In the genomic region with DNA sequence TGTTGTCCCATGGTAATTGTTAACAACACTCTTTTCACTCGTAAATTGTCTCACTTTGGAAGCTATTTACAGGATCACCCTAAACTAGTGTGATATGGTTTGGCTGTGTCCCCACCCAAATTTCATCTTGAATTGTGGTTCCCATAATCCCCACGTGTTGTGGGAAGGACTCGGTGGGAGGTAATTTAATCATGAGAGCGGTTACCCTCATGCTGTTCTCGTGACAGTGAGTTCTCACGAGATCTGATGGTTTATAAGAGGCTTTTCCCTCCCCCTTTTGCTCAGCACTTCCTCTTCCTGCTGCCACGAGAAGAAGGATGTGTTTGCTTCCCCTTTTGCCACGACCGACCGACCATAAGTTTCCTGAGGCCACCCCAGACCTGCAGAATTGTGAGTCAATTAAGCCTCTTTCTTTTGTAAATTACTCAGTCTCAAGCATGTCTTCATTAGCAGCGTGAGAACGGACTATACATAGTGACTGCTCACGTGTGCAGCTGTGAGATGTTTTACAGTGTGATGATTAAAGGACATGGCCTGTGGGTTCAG, we compare ENCODE assay signal across 1 cellular context.
TF ChIP-seq lines count a peak whose summit lies in the region.

No MANE protein-coding gene starts in this region.

TF ChIP-seq in K562, 482 proteins besides CTCF, POLR2A, EP300 and RAD21 (continued from another document and continues in another):
- TF ChIP-seq, protein P1, sequence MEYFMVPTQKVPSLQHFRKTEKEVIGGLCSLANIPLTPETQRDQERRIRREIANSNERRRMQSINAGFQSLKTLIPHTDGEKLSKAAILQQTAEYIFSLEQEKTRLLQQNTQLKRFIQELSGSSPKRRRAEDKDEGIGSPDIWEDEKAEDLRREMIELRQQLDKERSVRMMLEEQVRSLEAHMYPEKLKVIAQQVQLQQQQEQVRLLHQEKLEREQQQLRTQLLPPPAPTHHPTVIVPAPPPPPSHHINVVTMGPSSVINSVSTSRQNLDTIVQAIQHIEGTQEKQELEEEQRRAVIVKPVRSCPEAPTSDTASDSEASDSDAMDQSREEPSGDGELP (CRISPR knock-in tag; IDR thresholded peaks at IDR 0.05; ENCODE audit: borderline replicate concordance): peak; percentile 36; the same call in 1 of the 2 replicates
- no peak for TF ChIP-seq ZC3H8 (IDR thresholded peaks at IDR 0.05)
- TF ChIP-seq SMAD3 (CRISPR knock-in tag; conservative IDR thresholded peaks at IDR 0.05): no peak
- TF ChIP-seq, protein P2, sequence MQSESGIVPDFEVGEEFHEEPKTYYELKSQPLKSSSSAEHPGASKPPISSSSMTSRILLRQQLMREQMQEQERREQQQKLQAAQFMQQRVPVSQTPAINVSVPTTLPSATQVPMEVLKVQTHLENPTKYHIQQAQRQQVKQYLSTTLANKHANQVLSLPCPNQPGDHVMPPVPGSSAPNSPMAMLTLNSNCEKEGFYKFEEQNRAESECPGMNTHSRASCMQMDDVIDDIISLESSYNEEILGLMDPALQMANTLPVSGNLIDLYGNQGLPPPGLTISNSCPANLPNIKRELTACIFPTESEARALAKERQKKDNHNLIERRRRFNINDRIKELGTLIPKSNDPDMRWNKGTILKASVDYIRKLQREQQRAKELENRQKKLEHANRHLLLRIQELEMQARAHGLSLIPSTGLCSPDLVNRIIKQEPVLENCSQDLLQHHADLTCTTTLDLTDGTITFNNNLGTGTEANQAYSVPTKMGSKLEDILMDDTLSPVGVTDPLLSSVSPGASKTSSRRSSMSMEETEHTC (IDR thresholded peaks at IDR 0.05): no peak
- TF ChIP-seq, protein P3, sequence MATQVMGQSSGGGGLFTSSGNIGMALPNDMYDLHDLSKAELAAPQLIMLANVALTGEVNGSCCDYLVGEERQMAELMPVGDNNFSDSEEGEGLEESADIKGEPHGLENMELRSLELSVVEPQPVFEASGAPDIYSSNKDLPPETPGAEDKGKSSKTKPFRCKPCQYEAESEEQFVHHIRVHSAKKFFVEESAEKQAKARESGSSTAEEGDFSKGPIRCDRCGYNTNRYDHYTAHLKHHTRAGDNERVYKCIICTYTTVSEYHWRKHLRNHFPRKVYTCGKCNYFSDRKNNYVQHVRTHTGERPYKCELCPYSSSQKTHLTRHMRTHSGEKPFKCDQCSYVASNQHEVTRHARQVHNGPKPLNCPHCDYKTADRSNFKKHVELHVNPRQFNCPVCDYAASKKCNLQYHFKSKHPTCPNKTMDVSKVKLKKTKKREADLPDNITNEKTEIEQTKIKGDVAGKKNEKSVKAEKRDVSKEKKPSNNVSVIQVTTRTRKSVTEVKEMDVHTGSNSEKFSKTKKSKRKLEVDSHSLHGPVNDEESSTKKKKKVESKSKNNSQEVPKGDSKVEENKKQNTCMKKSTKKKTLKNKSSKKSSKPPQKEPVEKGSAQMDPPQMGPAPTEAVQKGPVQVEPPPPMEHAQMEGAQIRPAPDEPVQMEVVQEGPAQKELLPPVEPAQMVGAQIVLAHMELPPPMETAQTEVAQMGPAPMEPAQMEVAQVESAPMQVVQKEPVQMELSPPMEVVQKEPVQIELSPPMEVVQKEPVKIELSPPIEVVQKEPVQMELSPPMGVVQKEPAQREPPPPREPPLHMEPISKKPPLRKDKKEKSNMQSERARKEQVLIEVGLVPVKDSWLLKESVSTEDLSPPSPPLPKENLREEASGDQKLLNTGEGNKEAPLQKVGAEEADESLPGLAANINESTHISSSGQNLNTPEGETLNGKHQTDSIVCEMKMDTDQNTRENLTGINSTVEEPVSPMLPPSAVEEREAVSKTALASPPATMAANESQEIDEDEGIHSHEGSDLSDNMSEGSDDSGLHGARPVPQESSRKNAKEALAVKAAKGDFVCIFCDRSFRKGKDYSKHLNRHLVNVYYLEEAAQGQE (CRISPR knock-in tag; IDR thresholded peaks at IDR 0.05; ENCODE audit: low read depth): no peak
- TF ChIP-seq ZNF717 (CRISPR knock-in tag; IDR thresholded peaks at IDR 0.05): 0 out of 2 replicates have a peak, but pooled peaks have one; percentile 53
- peak; percentile 63; the same call in 1 of the 2 replicates for TF ChIP-seq GABPB1 (CRISPR knock-in tag; IDR thresholded peaks at IDR 0.05)
- TF ChIP-seq MTA3 (IDR thresholded peaks at IDR 0.05; ENCODE audit: borderline replicate concordance): peak; percentile 94
- peak; percentile 36 for TF ChIP-seq ASH1L (IDR thresholded peaks at IDR 0.05; ENCODE audit: borderline replicate concordance, low read depth, partially characterized antibody)
- TF ChIP-seq MEF2A (IDR thresholded peaks at IDR 0.05; ENCODE audit: control insufficient read depth, low read depth, low read length): no peak
- TF ChIP-seq POLR2H (tag; IDR thresholded peaks at IDR 0.05; ENCODE audit: low read depth): peak; percentile 78
- TF ChIP-seq NFE2 (IDR thresholded peaks at IDR 0.05; ENCODE audit: low read depth): no peak
- TF ChIP-seq MAFF (IDR thresholded peaks at IDR 0.05; ENCODE audit: low read length): peak; percentile 11; the same call in 1 of the 2 replicates
- no peak for TF ChIP-seq BRF2 (IDR thresholded peaks at IDR 0.05; ENCODE audit: borderline replicate concordance, insufficient read depth, insufficient read length)
- TF ChIP-seq EHMT2 (IDR thresholded peaks at IDR 0.05): peak; percentile 70
- no peak for TF ChIP-seq KHSRP (IDR thresholded peaks at IDR 0.05)
- TF ChIP-seq DIDO1 (tag; IDR thresholded peaks at IDR 0.05; ENCODE audit: low read depth): 0 out of 2 replicates have a peak, but pooled peaks have one; percentile 26
- TF ChIP-seq POLR2G (IDR thresholded peaks at IDR 0.05; ENCODE audit: low read depth, low read length): 0 out of 2 replicates have a peak, but pooled peaks have one; percentile 18
- TF ChIP-seq ATF1 (CRISPR knock-in tag; IDR thresholded peaks at IDR 0.05): no peak
- 0 out of 2 replicates have a peak, but pooled peaks have one; percentile 23 for TF ChIP-seq ATF1 (tag; IDR thresholded peaks at IDR 0.05)
- peak; percentile 37 for TF ChIP-seq ARHGAP35 (IDR thresholded peaks at IDR 0.05; ENCODE audit: partially characterized antibody)
- no peak for TF ChIP-seq CREB3 (tag; conservative IDR thresholded peaks at IDR 0.05; ENCODE audit: low read depth)
- TF ChIP-seq ZNF354B (CRISPR knock-in tag; IDR thresholded peaks at IDR 0.05): no peak
- 0 out of 4 replicates have a peak, but pooled peaks of 1 of the 2 experiments have one; percentile 19 for TF ChIP-seq ZNF639 (CRISPR knock-in tag; conservative IDR thresholded peaks at IDR 0.05 in 1 of 2, IDR thresholded peaks at IDR 0.05 in 1 of 2)
- no peak for TF ChIP-seq ZNF431 (CRISPR knock-in tag; IDR thresholded peaks at IDR 0.05)
- no peak for TF ChIP-seq NCOA1 (IDR thresholded peaks at IDR 0.05; ENCODE audit: low read depth)
- TF ChIP-seq CBX2 (IDR thresholded peaks at IDR 0.05; ENCODE audit: insufficient read depth, low read length, poor library complexity, severe bottlenecking): no peak
- TF ChIP-seq, protein P4, sequence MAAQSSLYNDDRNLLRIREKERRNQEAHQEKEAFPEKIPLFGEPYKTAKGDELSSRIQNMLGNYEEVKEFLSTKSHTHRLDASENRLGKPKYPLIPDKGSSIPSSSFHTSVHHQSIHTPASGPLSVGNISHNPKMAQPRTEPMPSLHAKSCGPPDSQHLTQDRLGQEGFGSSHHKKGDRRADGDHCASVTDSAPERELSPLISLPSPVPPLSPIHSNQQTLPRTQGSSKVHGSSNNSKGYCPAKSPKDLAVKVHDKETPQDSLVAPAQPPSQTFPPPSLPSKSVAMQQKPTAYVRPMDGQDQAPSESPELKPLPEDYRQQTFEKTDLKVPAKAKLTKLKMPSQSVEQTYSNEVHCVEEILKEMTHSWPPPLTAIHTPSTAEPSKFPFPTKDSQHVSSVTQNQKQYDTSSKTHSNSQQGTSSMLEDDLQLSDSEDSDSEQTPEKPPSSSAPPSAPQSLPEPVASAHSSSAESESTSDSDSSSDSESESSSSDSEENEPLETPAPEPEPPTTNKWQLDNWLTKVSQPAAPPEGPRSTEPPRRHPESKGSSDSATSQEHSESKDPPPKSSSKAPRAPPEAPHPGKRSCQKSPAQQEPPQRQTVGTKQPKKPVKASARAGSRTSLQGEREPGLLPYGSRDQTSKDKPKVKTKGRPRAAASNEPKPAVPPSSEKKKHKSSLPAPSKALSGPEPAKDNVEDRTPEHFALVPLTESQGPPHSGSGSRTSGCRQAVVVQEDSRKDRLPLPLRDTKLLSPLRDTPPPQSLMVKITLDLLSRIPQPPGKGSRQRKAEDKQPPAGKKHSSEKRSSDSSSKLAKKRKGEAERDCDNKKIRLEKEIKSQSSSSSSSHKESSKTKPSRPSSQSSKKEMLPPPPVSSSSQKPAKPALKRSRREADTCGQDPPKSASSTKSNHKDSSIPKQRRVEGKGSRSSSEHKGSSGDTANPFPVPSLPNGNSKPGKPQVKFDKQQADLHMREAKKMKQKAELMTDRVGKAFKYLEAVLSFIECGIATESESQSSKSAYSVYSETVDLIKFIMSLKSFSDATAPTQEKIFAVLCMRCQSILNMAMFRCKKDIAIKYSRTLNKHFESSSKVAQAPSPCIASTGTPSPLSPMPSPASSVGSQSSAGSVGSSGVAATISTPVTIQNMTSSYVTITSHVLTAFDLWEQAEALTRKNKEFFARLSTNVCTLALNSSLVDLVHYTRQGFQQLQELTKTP (IDR thresholded peaks at IDR 0.05; ENCODE audit: low read depth in 1 of 2, partially characterized antibody in 2 of 2): peak; percentile 40 to 69
- TF ChIP-seq NUFIP1 (IDR thresholded peaks at IDR 0.05; ENCODE audit: partially characterized antibody): no peak
- TF ChIP-seq CHAMP1 (IDR thresholded peaks at IDR 0.05): peak; percentile 65
- peak; percentile 60 to 73 for TF ChIP-seq E2F6 (IDR thresholded peaks at IDR 0.05; ENCODE audit: borderline replicate concordance in 1 of 2, extremely low read depth in 1 of 2, insufficient read depth in 1 of 2, insufficient read length in 1 of 2, low read depth in 1 of 2, low read length in 1 of 2, poor library complexity in 1 of 2, severe bottlenecking in 1 of 2)
- TF ChIP-seq SOX6 (IDR thresholded peaks at IDR 0.05): peak; percentile 37; the same call in 1 of the 2 replicates
- TF ChIP-seq ZNF395 (CRISPR knock-in tag; IDR thresholded peaks at IDR 0.05): 0 out of 2 replicates have a peak, but pooled peaks have one; percentile 34
- peak; percentile 95 for TF ChIP-seq CHD2 (IDR thresholded peaks at IDR 0.05; ENCODE audit: low read depth, low read length)
- no peak for TF ChIP-seq RBBP5 (IDR thresholded peaks at IDR 0.05; ENCODE audit: borderline replicate concordance, insufficient read depth, low read length, poor library complexity, severe bottlenecking)
